In the genomic region with DNA sequence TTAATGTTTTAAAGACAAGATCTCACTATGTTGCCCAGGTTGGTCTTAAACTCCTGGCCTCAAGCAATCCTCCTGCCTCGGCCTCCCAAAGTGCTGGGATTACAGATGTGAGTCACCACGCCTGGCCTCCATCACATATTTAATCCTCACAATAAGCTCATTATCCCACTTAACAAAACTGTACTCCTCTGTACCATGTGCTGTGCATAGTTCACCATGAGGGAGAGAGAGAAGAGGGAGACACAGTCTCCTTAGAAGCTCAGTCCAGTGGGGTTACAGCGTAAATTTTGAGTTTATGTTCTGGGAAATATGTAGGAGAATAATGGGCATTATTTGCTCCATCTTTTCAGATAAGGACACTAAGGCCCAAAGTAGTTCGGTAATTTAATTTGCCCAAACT, we compare ENCODE assay signal across 16 cellular contexts. TPM values are rescaled to one million over a fixed set of nuclear protein-coding genes. Genes with fewer than 3 reads are reported as not detected.
DNase-seq lines count a peak whose midpoint lies in the region; ATAC-seq and TF ChIP-seq lines count a peak whose summit lies in the region.
"Had no signal": no experiment of that assay in that cellular context is flagged by ENCODE, and none has a peak within 500 bp of the region (broad histone marks: within the 10 kb centered on the region; RNA-seq: fewer than 3 reads in every experiment).

No MANE protein-coding gene starts in this region.

- H3K9me3 ChIP-seq in cardiac muscle cell (ENCODE audit: low read depth): no peaks in the 10 kb centered on the region
- H3K9me3 ChIP-seq in right atrium auricular region: no peaks in the 10 kb centered on the region
- H3K9me3 ChIP-seq in right cardiac atrium (ENCODE audit: control insufficient read depth, low read length): no peaks in the 10 kb centered on the region
- H3K9me3 ChIP-seq: BLaER1 had no signal

- 95% methylated on average over 4 of the region's 4 CpGs for WGBS in right cardiac atrium

- TF ChIP-seq CTCF in cardiac muscle cell (IDR thresholded peaks at IDR 0.05; ENCODE audit: low read depth, low read length) (no peak), right atrium auricular region (IDR thresholded peaks at IDR 0.05) (no peak)

- intact Hi-C loops in left ventricle myocardium superior (cut with micrococcal nuclease): no loop called here
- intact Hi-C loops in Right ventricle myocardium superior (cut with DNase I): loop anchor here (5.0 kb wide), 1 partner anchor 80 kb away; no protein-coding TSS in a partner anchor
- intact Hi-C loops in right cardiac atrium (cut with DNase I): no loop called here
- intact Hi-C loops in posterior cingulate gyrus (cut with DNase I): no loop called here

- H3K27ac ChIP-seq in cardiac muscle cell (peak overlapping the region; percentile 91), right atrium auricular region (peak overlapping the region; percentile 81 to 91), right cardiac atrium (ENCODE audit: low read length) (peak overlapping the region; percentile 91)
- H3K27ac ChIP-seq: BLaER1 had no signal

- in situ Hi-C loops in SK-MEL-5 (cut with HindIII; ENCODE audit: low pct_unique_long_range_greater_than_20kb, low sequenced_read_pairs): no loop called here

- no peak overlapping the region for H3K4me3 ChIP-seq in cardiac muscle cell
- H3K4me3 ChIP-seq in right atrium auricular region: peak overlapping the region in 1 of 2 donors; percentile 35
- H3K4me3 ChIP-seq in right cardiac atrium (ENCODE audit: low read length): no peak overlapping the region
- H3K4me3 ChIP-seq: BLaER1, GM12878 had no signal

- DNase-seq in cardiac muscle cell (ENCODE audit: low read depth in 1 of 2, low spot score in 1 of 2): no peak
- no peak for DNase-seq in left ventricle myocardium superior
- DNase-seq in right atrium auricular region (ENCODE audit: low spot score): no peak
- DNase-seq in Right ventricle myocardium superior: no peak
- peak; percentile 22 for DNase-seq in SK-MEL-5 (ENCODE audit: low read depth, low spot score)
- no peak for DNase-seq in right cardiac atrium
- DNase-seq in posterior cingulate gyrus: no peak
- DNase-seq in cerebellar cortex (ENCODE audit: low spot score): no peak
- DNase-seq: 8988T; CD4-positive, alpha-beta memory T cell; DND-41; EL; GOT3; H9 had no signal

- H3K27me3 ChIP-seq in cardiac muscle cell (no peaks in the 10 kb centered on the region), right atrium auricular region (no peaks in the 10 kb centered on the region), right cardiac atrium (ENCODE audit: control insufficient read depth, insufficient read depth) (no peaks in the 10 kb centered on the region)

- peaks cover 65% of the 10 kb centered on the region for H3K4me1 ChIP-seq in cardiac muscle cell (ENCODE audit: low read depth)
- H3K4me1 ChIP-seq in right atrium auricular region: peaks cover 0 to 69% of the 10 kb centered on the region in 2 donors
- H3K4me1 ChIP-seq in right cardiac atrium (ENCODE audit: control insufficient read depth, insufficient read depth, low read length): peaks cover 9% of the 10 kb centered on the region

- H3K36me3 ChIP-seq in cardiac muscle cell (no peaks in the 10 kb centered on the region), right atrium auricular region (no peaks in the 10 kb centered on the region)
- H3K36me3 ChIP-seq: BLaER1 had no signal

- ATAC-seq in left ventricle myocardium superior (no peak), Right ventricle myocardium superior (ENCODE audit: poor library complexity) (no peak), right cardiac atrium (no peak)
- ATAC-seq: GM12878 had no signal

RNA-seq across cellular contexts. Expression of gene CPNE5, which starts 7.9 kb away (rescaled TPM):
- total RNA-seq in cardiac muscle cell: 29.2 and 52.1 TPM in 2 replicates
- 51.6 and 56.5 TPM in 2 replicates for polyA plus RNA-seq in cardiac muscle cell
- total RNA-seq in left ventricle myocardium superior: 20.4 TPM
- 10 to 100 TPM; 36.7 to 47.4 TPM for total RNA-seq in right atrium auricular region
- total RNA-seq in Right ventricle myocardium superior: 10.0 TPM
- total RNA-seq in SK-MEL-5 (2014; rRNA removed; shearing (Covaris generic)): 0.63 TPM in 1 of 2 replicates, not detected in the other
- 0.54 and 2.0 TPM in 2 replicates for polyA plus RNA-seq in SK-MEL-5 (2015; cell fraction: cytosol; rRNA removed)
- 2.3 TPM in 1 of 2 replicates, not detected in the other for polyA plus RNA-seq in SK-MEL-5 (2015; cell fraction: nucleus; rRNA removed)
- 10 to 100 TPM; 31.7 to 80.9 (median 70.3) TPM for total RNA-seq in right cardiac atrium
- 27.5 TPM for polyA plus RNA-seq in right cardiac atrium

RNA-seq across cellular contexts. Expression of gene PPIL1, which starts 27.5 kb away (rescaled TPM):
- 37.0 and 70.8 TPM in 2 replicates for total RNA-seq in cardiac muscle cell
- polyA plus RNA-seq in cardiac muscle cell: 76.5 and 133 TPM in 2 replicates
- total RNA-seq in left ventricle myocardium superior: 60.3 TPM
- 10 to 100 TPM; 41.1 to 53.7 TPM for total RNA-seq in right atrium auricular region
- total RNA-seq in Right ventricle myocardium superior: 65.2 TPM
- 56.7 and 57.1 TPM in 2 replicates for total RNA-seq in SK-MEL-5 (2014; rRNA removed; shearing (Covaris generic))
- polyA plus RNA-seq in SK-MEL-5 (2015; cell fraction: cytosol; rRNA removed): 47.9 and 54.4 TPM in 2 replicates
- 7.0 and 10.7 TPM in 2 replicates for polyA plus RNA-seq in SK-MEL-5 (2015; cell fraction: nucleus; rRNA removed)
- 10 to 100 TPM; 49.4 to 72.4 (median 63.7) TPM for total RNA-seq in right cardiac atrium
- polyA plus RNA-seq in right cardiac atrium: 75.6 TPM

RNA-seq across cellular contexts. Expression of gene C6orf89, which starts 38.6 kb away (rescaled TPM):
- total RNA-seq in cardiac muscle cell (26.7 and 27.6 TPM in 2 replicates), left ventricle myocardium superior (76.6 TPM), right atrium auricular region (10 to 100 TPM; 55.0 to 59.5 TPM), Right ventricle myocardium superior (73.2 TPM), right cardiac atrium (10 to 100 TPM; 69.4 to 83.9 (median 79.1) TPM)
- polyA plus RNA-seq in cardiac muscle cell (28.2 and 28.6 TPM in 2 replicates), right cardiac atrium (53.2 TPM)
- total RNA-seq in SK-MEL-5 (2014; rRNA removed; shearing (Covaris generic)): 47.0 and 55.9 TPM in 2 replicates
- 40.9 and 44.2 TPM in 2 replicates for polyA plus RNA-seq in SK-MEL-5 (2015; cell fraction: cytosol; rRNA removed)
- 19.1 and 22.6 TPM in 2 replicates for polyA plus RNA-seq in SK-MEL-5 (2015; cell fraction: nucleus; rRNA removed)
